8 cellular contexts compared by ENCODE assay signal in the genomic region with DNA sequence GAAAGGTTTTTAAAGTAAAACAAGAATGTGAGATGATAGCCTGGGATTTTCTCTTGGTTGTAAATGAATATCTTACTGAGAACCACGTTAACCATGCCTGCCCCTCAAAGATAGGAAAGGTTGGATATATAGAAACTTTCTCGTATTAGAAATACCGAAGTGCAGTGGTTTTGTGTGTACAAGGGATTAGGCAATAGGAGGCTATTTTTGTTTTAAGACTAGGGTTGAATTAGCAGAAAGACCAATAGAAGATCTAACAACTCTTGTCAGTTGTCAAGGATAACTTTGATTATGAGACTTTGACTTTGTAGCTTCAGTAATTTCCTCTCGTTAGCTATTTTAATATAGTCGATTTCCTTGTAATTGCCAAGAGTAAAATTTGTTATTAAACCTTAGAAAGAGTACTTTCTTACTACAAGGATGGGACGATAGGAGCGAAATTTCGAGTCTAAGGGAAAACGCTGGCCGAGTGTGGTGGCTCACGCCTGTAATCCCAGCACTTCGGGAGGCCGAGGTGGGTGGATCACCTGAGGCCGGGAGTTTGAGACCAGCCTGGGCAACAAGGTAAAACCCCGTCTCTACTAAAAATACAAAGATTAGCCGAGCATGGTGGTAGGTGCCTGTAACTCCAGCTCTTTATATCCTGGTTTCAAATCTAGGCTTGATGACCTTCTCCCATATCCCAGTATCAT. TPM values are rescaled to one million over a fixed set of nuclear protein-coding genes. Genes with fewer than 3 reads are reported as not detected.
DNase-seq lines count a peak whose midpoint lies in the region; ATAC-seq, FAIRE-seq and TF ChIP-seq lines count a peak whose summit lies in the region.

No MANE protein-coding gene starts in this region.

- H3K4me3 ChIP-seq in CD4-positive, CD25-positive, alpha-beta regulatory T cell (ENCODE audit: low read depth, low read length), result peak overlapping the region; percentile 83
- peak overlapping the region; percentile 80 for H3K4me3 ChIP-seq in Jurkat, Clone E6-1 (ENCODE audit: low read length)
- peak overlapping the region; percentile 79 for H3K4me3 ChIP-seq in GM12878

- SMC1A ChIA-PET in GM12878 (lab: Charles Lee; ENCODE audit: uncharacterized antibody, unreplicated experiment), result interaction anchor here (0.7 to 6.8 kb wide), 11 partner anchors 9 to 176 kb away, joined by 3 to 90 read pairs (median 6); partner anchors contain the start of gene HMGCR

- no peaks in the 10 kb centered on the region for H3K27me3 Mint-ChIP-seq in CD4-positive, CD25-positive, alpha-beta regulatory T cell
- no peaks in the 10 kb centered on the region for H3K27me3 Mint-ChIP-seq in mesothelial cell of epicardium (ENCODE audit: low read depth)

- H3K27ac Mint-ChIP-seq in CD4-positive, CD25-positive, alpha-beta regulatory T cell, result peak overlapping the region; percentile 94 to 97 (median 95)
- H3K27ac Mint-ChIP-seq in mesothelial cell of epicardium, result peak overlapping the region; percentile 98

- CTCF ChIA-PET in GM12878 (lab: Yijun Ruan, JAX), result interaction anchor here (0.8 to 2.0 kb wide), 8 partner anchors 53 to 205 kb away, joined by 3 to 10 read pairs (median 3); no protein-coding TSS in a partner anchor

- RAD21 ChIA-PET in GM12878 (lab: Charles Lee; ENCODE audit: unreplicated experiment), result interaction anchor here (0.6 to 11.3 kb wide), 10 partner anchors 8 to 176 kb away, joined by 3 to 123 read pairs (median 6); partner anchors contain the start of gene HMGCR

- H3K4me3 Mint-ChIP-seq in CD4-positive, CD25-positive, alpha-beta regulatory T cell, result peak overlapping the region; percentile 96 to 99 (median 98)
- peak overlapping the region; percentile 98 for H3K4me3 Mint-ChIP-seq in mesothelial cell of epicardium

- in situ Hi-C loops in GM12878 (cut with MboI), result loop anchor here (10.0 kb wide), 1 partner anchor 52 kb away; no protein-coding TSS in a partner anchor

- WGBS in GM12878 (ENCODE audit: insufficient coverage, insufficient replicate concordance, low lambda C conversion rate, missing lambda C conversion rate), result 9% methylated on average over 16 of the region's 16 CpGs

- peaks cover 5% of the 10 kb centered on the region for H3K36me3 Mint-ChIP-seq in CD4-positive, CD25-positive, alpha-beta regulatory T cell
- H3K36me3 Mint-ChIP-seq in mesothelial cell of epicardium, result peaks cover 9% of the 10 kb centered on the region

- BruUV-seq in GM12878 (replicated peaks; lab: Mats Ljungman, UMichigan), result TSS peak; percentile 72

- peaks cover 0 to 1% (median 0%) of the 10 kb centered on the region in 7 donors for H3K9me3 Mint-ChIP-seq in CD4-positive, CD25-positive, alpha-beta regulatory T cell
- peaks cover 9% of the 10 kb centered on the region for H3K9me3 Mint-ChIP-seq in mesothelial cell of epicardium

- peak overlapping the region; percentile 82 for H3K27ac ChIP-seq in CD4-positive, CD25-positive, alpha-beta regulatory T cell (ENCODE audit: insufficient read depth, low read length, poor library complexity, severe bottlenecking)
- peak overlapping the region; percentile 95 for H3K27ac ChIP-seq in GM12878 (ENCODE audit: control insufficient read depth, insufficient read depth)

- no peak for FAIRE-seq in GM12878 (lab: Jason Lieb, UNC)

- no peak for TF ChIP-seq RAD21 in GM12878 (IDR thresholded peaks at IDR 0.05; ENCODE audit: insufficient read depth, low read depth, low read length)

- H2AFZ ChIP-seq in GM12878 (ENCODE audit: control insufficient read depth, low read depth, low read length), result peak overlapping the region; percentile 81

- H3K79me2 ChIP-seq in GM12878 (ENCODE audit: control insufficient read depth, insufficient read depth, low read length), result peaks cover 97% of the 10 kb centered on the region

- H3K9me3 ChIP-seq in CD4-positive, CD25-positive, alpha-beta regulatory T cell (ENCODE audit: control insufficient read depth in 2 of 2, low read length in 2 of 2), result no peaks in the 10 kb centered on the region
- no peaks in the 10 kb centered on the region for H3K9me3 ChIP-seq in GM12878 (replicated peaks; ENCODE audit: control insufficient read depth, insufficient read depth, low read length)

- H3K27me3 ChIP-seq in CD4-positive, CD25-positive, alpha-beta regulatory T cell (ENCODE audit: control insufficient read depth, insufficient read depth, low read length), result no peaks in the 10 kb centered on the region
- no peaks in the 10 kb centered on the region for H3K27me3 ChIP-seq in GM12878 (replicated peaks in 1 of 2; ENCODE audit: control insufficient read depth in 2 of 2, insufficient read depth in 2 of 2, low read length in 1 of 2)

- H3K4me1 Mint-ChIP-seq in CD4-positive, CD25-positive, alpha-beta regulatory T cell, result peaks cover 52 to 83% (median 62%) of the 10 kb centered on the region in 4 donors
- H3K4me1 Mint-ChIP-seq in mesothelial cell of epicardium, result peaks cover 37% of the 10 kb centered on the region

- intact Hi-C loops in GM12878 (cut with micrococcal nuclease; ENCODE audit: unreplicated experiment), result loop anchor here (5.0 to 10.0 kb wide), 3 partner anchors 155 to 278 kb away; partner anchors contain the start of genes ANKRD31 and HMGCR

- peaks cover 59% of the 10 kb centered on the region for H3K4me1 ChIP-seq in CD4-positive, CD25-positive, alpha-beta regulatory T cell (ENCODE audit: control insufficient read depth, insufficient read depth, low read length, poor library complexity, severe bottlenecking)
- 0 out of 2 replicates have a peak, but pooled peaks cover 3% of the 10 kb centered on the region for H3K4me1 ChIP-seq in GM12878 (ENCODE audit: control insufficient read depth, insufficient read depth, low read length)

- POLR2A ChIA-PET in GM12878 (lab: Charles Lee), result interaction anchor here (0.7 to 6.1 kb wide), 6 partner anchors 8 to 168 kb away, joined by 3 to 44 read pairs (median 6); no protein-coding TSS in a partner anchor

- TF ChIP-seq EP300 in GM12878 (IDR thresholded peaks at IDR 0.05; ENCODE audit: borderline replicate concordance in 1 of 2, control insufficient read depth in 1 of 2, low read depth in 2 of 2, low read length in 2 of 2), result no peak

- DNase-seq in CD4-positive, CD25-positive, alpha-beta regulatory T cell, result peak in 1 of 3 donors; percentile 12
- DNase-seq in Jurkat, Clone E6-1 (ENCODE audit: low read depth, low spot score), result no peak
- DNase-seq in GM12878 (ENCODE audit: low read depth, low spot score) (no peak), mesothelial cell of epicardium (ENCODE audit: low spot score in 2 of 2, unreplicated experiment in 2 of 2) (no peak), hepatic stellate cell (ENCODE audit: low spot score) (no peak), NCI-H2171 treated with DMSO at 0.1 percent for 48 hours (lab: John Stamatoyannopoulos, UW) (no peak), EL (no peak)

- peak overlapping the region; percentile 66 for H3K4me2 ChIP-seq in GM12878 (ENCODE audit: control insufficient read depth, insufficient read depth)

- TF ChIP-seq CTCF in GM12878 (IDR thresholded peaks at IDR 0.05 in 2 of 3, conservative IDR thresholded peaks at IDR 0.05 in 1 of 3; ENCODE audit: control insufficient read depth in 2 of 3, extremely low read depth in 1 of 3, insufficient read depth in 1 of 3, low read depth in 3 of 3, low read length in 3 of 3) (no peak), mesothelial cell of epicardium (IDR thresholded peaks at IDR 0.05; ENCODE audit: unreplicated experiment) (no peak)

- no peaks in the 10 kb centered on the region for H3K36me3 ChIP-seq in CD4-positive, CD25-positive, alpha-beta regulatory T cell (ENCODE audit: control insufficient read depth, insufficient read depth, low read length)
- H3K36me3 ChIP-seq in GM12878 (ENCODE audit: control insufficient read depth in 2 of 2, insufficient read depth in 2 of 2, low read length in 1 of 2), result no peaks in the 10 kb centered on the region; a peak in 1 of 4 replicates

- H3K9ac ChIP-seq in GM12878 (ENCODE audit: control insufficient read depth, insufficient read depth, low read length), result peak overlapping the region; percentile 93

- no peak for TF ChIP-seq POLR2A in GM12878 (IDR thresholded peaks at IDR 0.05; ENCODE audit: low read depth, low read length)

- H4K20me1 ChIP-seq in GM12878 (ENCODE audit: control insufficient read depth, insufficient read depth), result no peaks in the 10 kb centered on the region

- ATAC-seq in CD4-positive, CD25-positive, alpha-beta regulatory T cell (ENCODE audit: low read depth in 2 of 2), result no peak
- ATAC-seq in GM12878 (no peak), esophagus mucosa (no peak)

RNA-seq across cellular contexts. Expression of gene POLK, which starts 0.8 kb away (rescaled TPM):
- 24.1 TPM for total RNA-seq in CD4-positive, CD25-positive, alpha-beta regulatory T cell
- polyA plus RNA-seq in CD4-positive, CD25-positive, alpha-beta regulatory T cell, result 10 to 100 TPM; 19.8 to 33.6 (median 24.1) TPM
- polyA plus RNA-seq in Jurkat, Clone E6-1 (2012; ENCODE audit: insufficient read depth, insufficient read length), result 20.4 TPM
- total RNA-seq in GM12878 (2013; cell fraction: nucleolus; rRNA removed), result 231 and 234 TPM in 2 replicates
- 29.0 and 36.8 TPM in 2 replicates for total RNA-seq in GM12878 (2014; rRNA removed)
- 39.9 and 42.0 TPM in 2 replicates for total RNA-seq in GM12878 (2014; rRNA removed; fragmentation: Illumina TruSeq; extraction: Trizol)
- 25.6 and 26.6 TPM in 2 replicates for total RNA-seq in GM12878 (2021)
- 7.1 TPM for polyA plus RNA-seq in GM12878 (2011; ENCODE audit: low read depth)
- 47.6 and 75.0 TPM in 2 replicates for polyA plus RNA-seq in GM12878 (2011; rRNA removed)
- 15.9 and 19.4 TPM in 2 replicates for polyA plus RNA-seq in GM12878 (2011; cell fraction: cytosol; rRNA removed)
- polyA plus RNA-seq in GM12878 (2011; cell fraction: nucleus; rRNA removed), result 29.1 and 39.9 TPM in 2 replicates
- polyA plus RNA-seq in GM12878 (2012), result 10.4 and 16.5 TPM in 2 replicates
- polyA plus RNA-seq in GM12878 (2014; fragmentation: Illumina TruSeq; extraction: Trizol), result 36.7 and 44.0 TPM in 2 replicates
- 10 to 100 TPM; 10.4 to 10.7 TPM for polyA plus RNA-seq in GM12878 (2014; fragmentation: Nextera tagmentation; extraction: Ambion mirVana)
- polyA plus RNA-seq in GM12878 (2014; rRNA removed), result 15.0 and 20.9 TPM in 2 replicates
- 10 to 100 TPM; 29.0 to 32.0 TPM for polyA plus RNA-seq in GM12878 (2016; fragmentation: Nextera tagmentation; extraction: Ambion mirVana)
- polyA minus RNA-seq in GM12878 (2011; rRNA and poly(A)+ RNA removed), result 50.9 and 127 TPM in 2 replicates
- 17.5 and 25.1 TPM in 2 replicates for polyA minus RNA-seq in GM12878 (2011; cell fraction: cytosol; rRNA and poly(A)+ RNA removed)
- polyA minus RNA-seq in GM12878 (2011; cell fraction: nucleus; rRNA and poly(A)+ RNA removed), result 33.9 and 57.1 TPM in 2 replicates
- 25.9 to 29.7 TPM (median 29.2 TPM) in 3 replicates for total RNA-seq in mesothelial cell of epicardium
- total RNA-seq in esophagus mucosa, result 11.2 TPM

RNA-seq across cellular contexts. Expression of gene CERT1, which starts 1.1 kb away (rescaled TPM):
- total RNA-seq in CD4-positive, CD25-positive, alpha-beta regulatory T cell, result 49.9 TPM
- polyA plus RNA-seq in CD4-positive, CD25-positive, alpha-beta regulatory T cell, result 10 to 100 TPM; 19.4 to 25.7 (median 21.8) TPM
- 15.4 TPM for polyA plus RNA-seq in Jurkat, Clone E6-1 (2012; ENCODE audit: insufficient read depth, insufficient read length)
- 213 and 216 TPM in 2 replicates for total RNA-seq in GM12878 (2013; cell fraction: nucleolus; rRNA removed)
- total RNA-seq in GM12878 (2014; rRNA removed), result 13.3 and 13.4 TPM in 2 replicates
- 35.3 and 36.7 TPM in 2 replicates for total RNA-seq in GM12878 (2014; rRNA removed; fragmentation: Illumina TruSeq; extraction: Trizol)
- 30.2 and 30.7 TPM in 2 replicates for total RNA-seq in GM12878 (2021)
- polyA plus RNA-seq in GM12878 (2011; ENCODE audit: low read depth), result 11.9 TPM
- 26.5 and 27.6 TPM in 2 replicates for polyA plus RNA-seq in GM12878 (2011; rRNA removed)
- 11.6 and 28.3 TPM in 2 replicates for polyA plus RNA-seq in GM12878 (2011; cell fraction: cytosol; rRNA removed)
- 23.0 and 25.2 TPM in 2 replicates for polyA plus RNA-seq in GM12878 (2011; cell fraction: nucleus; rRNA removed)
- 15.4 and 25.1 TPM in 2 replicates for polyA plus RNA-seq in GM12878 (2012)
- polyA plus RNA-seq in GM12878 (2014; fragmentation: Illumina TruSeq; extraction: Trizol), result 32.5 and 43.2 TPM in 2 replicates
- polyA plus RNA-seq in GM12878 (2014; fragmentation: Nextera tagmentation; extraction: Ambion mirVana), result 10 to 100 TPM in 1 of 2 experiments, 1 to 10 TPM in 1; 7.7 to 10.4 TPM
- polyA plus RNA-seq in GM12878 (2014; rRNA removed), result 11.1 and 14.1 TPM in 2 replicates
- 10 to 100 TPM; 24.6 to 29.9 TPM for polyA plus RNA-seq in GM12878 (2016; fragmentation: Nextera tagmentation; extraction: Ambion mirVana)
- polyA minus RNA-seq in GM12878 (2011; rRNA and poly(A)+ RNA removed), result 57.1 and 106 TPM in 2 replicates
- polyA minus RNA-seq in GM12878 (2011; cell fraction: cytosol; rRNA and poly(A)+ RNA removed), result 19.9 and 22.8 TPM in 2 replicates
- polyA minus RNA-seq in GM12878 (2011; cell fraction: nucleus; rRNA and poly(A)+ RNA removed), result 41.0 and 78.9 TPM in 2 replicates
- total RNA-seq in mesothelial cell of epicardium, result 35.6 to 42.7 TPM (median 38.3 TPM) in 3 replicates
- total RNA-seq in esophagus mucosa, result 27.6 TPM
